Comparison of ENCODE assay signal across 8 cellular contexts in genomic region chr22:24554316-24555159, GRCh38. TPM values are rescaled to one million over a fixed set of nuclear protein-coding genes. Genes with fewer than 3 reads are reported as not detected.
DNase-seq lines count a peak whose midpoint lies in the region; FAIRE-seq and TF ChIP-seq lines count a peak whose summit lies in the region.

Gene GUCD1, minus strand, starts transcription at chr22:24555138. Its CDS starts 147 bp downstream, at chr22:24554991.

- H3K9ac ChIP-seq in BLaER1 treated with 17β-estradiol and CSF1 and Interleukin-3, amounts not matched to agents 10 nM and 100 nM = peak within 1 kb of the TSS; percentile 89 to 99 (median 98)

- H3K36me3 ChIP-seq in BLaER1 treated with 17β-estradiol and CSF1 and Interleukin-3, amounts not matched to agents 10 nM and 100 nM = peaks cover 36 to 58% (median 53%) of the 10 kb centered on the region in 11 experiments
- peaks cover 0 to 11% of the 10 kb centered on the region in 2 donors for H3K36me3 ChIP-seq in vagina

- H3K27me3 ChIP-seq in BLaER1 treated with 17β-estradiol and CSF1 and Interleukin-3, amounts not matched to agents 10 nM and 100 nM = no peaks in the 10 kb centered on the region
- H3K27me3 ChIP-seq in vagina = no peaks in the 10 kb centered on the region

- H3K9me3 ChIP-seq in BLaER1 treated with 17β-estradiol and CSF1 and Interleukin-3, amounts not matched to agents 10 nM and 100 nM (replicated peaks in 1 of 11) = no peaks in the 10 kb centered on the region
- H3K9me3 ChIP-seq in vagina = no peaks in the 10 kb centered on the region

- DNase-seq in GM20000 (ENCODE audit: low spot score) = peak; percentile 51
- peak; percentile 75 for DNase-seq in NB4 (ENCODE audit: low read depth)
- peak; percentile 6 for DNase-seq in activated T-helper 9 cell treated with anti-CD3 and anti-CD28 coated beads, Interleukin-2, amount 50 U/mL, for 16 hours (ENCODE audit: low read depth)
- DNase-seq in frontal cortex (ENCODE audit: low spot score in 2 of 2) = no peak
- no peak for DNase-seq in occipital lobe (lab: John Stamatoyannopoulos, UW)
- DNase-seq in vagina (ENCODE audit: extremely low spot score in 2 of 2) = no peak
- DNase-seq in HuH-7 (ENCODE audit: low spot score) = no peak

- peaks cover 64 to 79% (median 72%) of the 10 kb centered on the region in 10 experiments for H3K4me1 ChIP-seq in BLaER1 treated with 17β-estradiol and CSF1 and Interleukin-3, amounts not matched to agents 10 nM and 100 nM
- H3K4me1 ChIP-seq in vagina = peaks cover 55% of the 10 kb centered on the region

- peak within 1 kb of the TSS; percentile 86 to 99 (median 98) for H3K4me3 ChIP-seq in BLaER1 treated with 17β-estradiol and CSF1 and Interleukin-3, amounts not matched to agents 10 nM and 100 nM
- H3K4me3 ChIP-seq in NB4 (ENCODE audit: low read depth, low read length) (peak within 1 kb of the TSS; percentile 97), vagina (peak within 1 kb of the TSS; percentile 76 to 94)

- H3K27ac ChIP-seq in BLaER1 treated with 17β-estradiol and CSF1 and Interleukin-3, amounts not matched to agents 10 nM and 100 nM = peak within 1 kb of the TSS; percentile 95 to 100 (median 98)
- H3K27ac ChIP-seq in vagina = peak within 1 kb of the TSS; percentile 99

- peak; percentile 47 for TF ChIP-seq POLR2A in NB4 (IDR thresholded peaks at IDR 0.05; ENCODE audit: extremely low read depth, insufficient read length)
- TF ChIP-seq POLR2A in vagina (IDR thresholded peaks at IDR 0.05) = peak in 1 of 2 donors; percentile 83

- H4K20me1 ChIP-seq in BLaER1 treated with 17β-estradiol and CSF1 and Interleukin-3, amounts not matched to agents 10 nM and 100 nM = peaks cover 52 to 89% (median 81%) of the 10 kb centered on the region in 11 experiments; a peak in 21 of 22 replicates

- no peak for FAIRE-seq in frontal cortex (lab: Jason Lieb, UNC)

- H3K4me2 ChIP-seq in BLaER1 treated with 17β-estradiol and CSF1 and Interleukin-3, amounts not matched to agents 10 nM and 100 nM = peak within 1 kb of the TSS; percentile 96 to 100 (median 98)

- no peak for TF ChIP-seq CTCF in GM20000 (IDR thresholded peaks at IDR 0.05; ENCODE audit: extremely low read depth, missing control alignments)
- TF ChIP-seq CTCF in NB4 (IDR thresholded peaks at IDR 0.05; ENCODE audit: low read depth, low read length) = no peak
- TF ChIP-seq CTCF in vagina (IDR thresholded peaks at IDR 0.05) = no peak

- intact Hi-C loops in vagina (cut with DNase I) = no loop called here

RNA-seq across cellular contexts. Expression of gene GUCD1, which starts in this region (rescaled TPM):
- 35.1 TPM for total RNA-seq in frontal cortex
- 48.7 TPM for total RNA-seq in occipital lobe
- 81.8 TPM for total RNA-seq in vagina

Comparison
In these comparisons a context has a peak if more than half of its experiments do, and no peak if none do; other contexts are left out.
1. DNase-seq: peak in GM20000 (single experiment), NB4 (single experiment) and activated T-helper 9 cell treated with anti-CD3 and anti-CD28 coated beads, Interleukin-2, amount 50 U/mL, for 16 hours (single experiment); none in frontal cortex (0 of 2), occipital lobe (single experiment), vagina (0 of 2) and HuH-7 (single experiment).
2. Peak in every context shown above with its lines, with median percentiles within 50 percentile points of each other: H3K4me3 ChIP-seq.